1 cellular context compared by ENCODE assay signal in genomic region chr5:160475864-160476438, GRCh38.
A peak's percentile ranks its signal among the peaks of the same experiment; 100 is the strongest.
TF ChIP-seq lines count a peak whose summit lies in the region.

No MANE protein-coding gene starts in this region.

TF ChIP-seq in HepG2, 621 proteins besides CTCF, POLR2A, EP300 and RAD21 (continued from another document and continues in another):
- TF ChIP-seq ZBTB25 (CRISPR knock-in tag; IDR thresholded peaks at IDR 0.05) (peak; percentile 76), IKZF5 (CRISPR knock-in tag; IDR thresholded peaks at IDR 0.05) (peak; percentile 94), SSRP1 (CRISPR knock-in tag; IDR thresholded peaks at IDR 0.05) (0 out of 2 replicates have a peak, but pooled peaks have one; percentile 16), NKX3-1 (CRISPR knock-in tag; IDR thresholded peaks at IDR 0.05) (peak; percentile 54; the same call in 1 of the 2 replicates), ZIK1 (CRISPR knock-in tag; IDR thresholded peaks at IDR 0.05; ENCODE audit: borderline replicate concordance, low read depth) (no peak), ZNF747 (CRISPR knock-in tag; IDR thresholded peaks at IDR 0.05; ENCODE audit: borderline replicate concordance) (peak; percentile 77; the same call in 1 of the 2 replicates), ZFP1 (CRISPR knock-in tag; IDR thresholded peaks at IDR 0.05) (peak; percentile 88; the same call in 1 of the 2 replicates), FOXP4 (CRISPR knock-in tag; IDR thresholded peaks at IDR 0.05) (peak; percentile 96), GFI1 (CRISPR knock-in tag; IDR thresholded peaks at IDR 0.05; ENCODE audit: borderline replicate concordance) (peak; percentile 80), HOXA5 (CRISPR knock-in tag; IDR thresholded peaks at IDR 0.05) (0 out of 2 replicates have a peak, but pooled peaks have one; percentile 40), KDM6A (CRISPR knock-in tag; IDR thresholded peaks at IDR 0.05; ENCODE audit: low read depth) (peak; percentile 89), ZNF788 (CRISPR knock-in tag; IDR thresholded peaks at IDR 0.05; ENCODE audit: borderline replicate concordance) (peak; percentile 46; the same call in 1 of the 2 replicates), ETV5 (CRISPR knock-in tag; IDR thresholded peaks at IDR 0.05; ENCODE audit: borderline replicate concordance) (peak; percentile 87; the same call in 1 of the 2 replicates), CEBPB (IDR thresholded peaks at IDR 0.05; ENCODE audit: borderline replicate concordance, low read depth, low read length) (peak; percentile 92), KLF6 (CRISPR knock-in tag; IDR thresholded peaks at IDR 0.05) (no peak), SP5 (CRISPR knock-in tag; IDR thresholded peaks at IDR 0.05; ENCODE audit: borderline replicate concordance, low read depth) (0 out of 2 replicates have a peak, but pooled peaks have one; percentile 26), ARID3A (IDR thresholded peaks at IDR 0.05; ENCODE audit: low read depth, low read length) (peak; percentile 95), ZNF570 (CRISPR knock-in tag; IDR thresholded peaks at IDR 0.05; ENCODE audit: borderline replicate concordance) (no peak), SOX6 (IDR thresholded peaks at IDR 0.05) (no peak), SOX6 (CRISPR knock-in tag; IDR thresholded peaks at IDR 0.05) (peak; percentile 98), MED1 (CRISPR knock-in tag; IDR thresholded peaks at IDR 0.05) (peak; percentile 97), HDAC2 (CRISPR knock-in tag; IDR thresholded peaks at IDR 0.05) (peak; percentile 91; the same call in 1 of the 2 replicates), SMAD1 (CRISPR knock-in tag; IDR thresholded peaks at IDR 0.05; ENCODE audit: borderline replicate concordance, low read depth) (no peak), YEATS4 (CRISPR knock-in tag; IDR thresholded peaks at IDR 0.05; ENCODE audit: borderline replicate concordance) (peak; percentile 90; the same call in 1 of the 2 replicates), GATA4 (IDR thresholded peaks at IDR 0.05; ENCODE audit: borderline replicate concordance, low read depth) (peak; percentile 83; the same call in 1 of the 2 replicates), ARNT2 (CRISPR knock-in tag; IDR thresholded peaks at IDR 0.05; ENCODE audit: low read depth) (peak; percentile 69), NR2C2 (CRISPR knock-in tag; IDR thresholded peaks at IDR 0.05; ENCODE audit: borderline replicate concordance) (peak; percentile 43; the same call in 1 of the 2 replicates), RBM39 (IDR thresholded peaks at IDR 0.05; ENCODE audit: low read depth, low read length, poor library complexity, severe bottlenecking) (no peak), TRIM22 (IDR thresholded peaks at IDR 0.05) (no peak), POGK (CRISPR knock-in tag; conservative IDR thresholded peaks at IDR 0.05) (peak; percentile 57; the same call in 1 of the 2 replicates), ATF4 (CRISPR knock-in tag; IDR thresholded peaks at IDR 0.05) (peak in 1 of 2 experiments; percentile 88; a peak in 2 of 4 replicates), ZFP37 (CRISPR knock-in tag; IDR thresholded peaks at IDR 0.05; ENCODE audit: borderline replicate concordance) (0 out of 2 replicates have a peak, but pooled peaks have one; percentile 56), GATAD1 (CRISPR knock-in tag; IDR thresholded peaks at IDR 0.05) (peak; percentile 44; the same call in 1 of the 2 replicates), ZNF589 (CRISPR knock-in tag; conservative IDR thresholded peaks at IDR 0.05) (peak; percentile 72; the same call in 1 of the 2 replicates), ISX (CRISPR knock-in tag; conservative IDR thresholded peaks at IDR 0.05) (no peak), SRF (IDR thresholded peaks at IDR 0.05; ENCODE audit: low read depth, low read length) (no peak), HOMEZ (CRISPR knock-in tag; IDR thresholded peaks at IDR 0.05; ENCODE audit: low read depth) (peak; percentile 64; the same call in 1 of the 2 replicates), CREB1 (IDR thresholded peaks at IDR 0.05) (no peak), CREB1 (CRISPR knock-in tag; IDR thresholded peaks at IDR 0.05) (peak; percentile 73), ZBTB4 (CRISPR knock-in tag; IDR thresholded peaks at IDR 0.05; ENCODE audit: borderline replicate concordance) (no peak), ZNF558 (CRISPR knock-in tag; IDR thresholded peaks at IDR 0.05; ENCODE audit: borderline replicate concordance) (no peak), ZNF232 (CRISPR knock-in tag; IDR thresholded peaks at IDR 0.05; ENCODE audit: borderline replicate concordance) (peak; percentile 92; the same call in 1 of the 2 replicates), BRCA1 (CRISPR knock-in tag; IDR thresholded peaks at IDR 0.05) (peak; percentile 73; the same call in 1 of the 2 replicates), SMAD3 (CRISPR knock-in tag; IDR thresholded peaks at IDR 0.05) (peak; percentile 35; the same call in 1 of the 2 replicates), FOXA1 (IDR thresholded peaks at IDR 0.05) (peak; percentile 80), FOXA1 (CRISPR knock-in tag; IDR thresholded peaks at IDR 0.05) (peak; percentile 94), MEIS1 (CRISPR knock-in tag; IDR thresholded peaks at IDR 0.05; ENCODE audit: borderline replicate concordance) (peak; percentile 40; the same call in 1 of the 2 replicates), ZMAT3 (CRISPR knock-in tag; conservative IDR thresholded peaks at IDR 0.05) (no peak), TBL1XR1 (IDR thresholded peaks at IDR 0.05; ENCODE audit: borderline replicate concordance, low read length, partially characterized antibody) (no peak), ZNF691 (CRISPR knock-in tag; IDR thresholded peaks at IDR 0.05; ENCODE audit: borderline replicate concordance, low read depth) (no peak), DMAP1 (CRISPR knock-in tag; IDR thresholded peaks at IDR 0.05) (peak; percentile 68; the same call in 1 of the 2 replicates), ZNF121 (CRISPR knock-in tag; IDR thresholded peaks at IDR 0.05) (peak; percentile 59), GATAD2A (CRISPR knock-in tag; IDR thresholded peaks at IDR 0.05) (peak; percentile 94)
